27 cellular contexts compared by ENCODE assay signal in genomic region chr12:3757261-3757660, GRCh38. TPM values are rescaled to one million over a fixed set of nuclear protein-coding genes. Genes with fewer than 3 reads are reported as not detected.
A peak's percentile ranks its signal among the peaks of the same experiment; 100 is the strongest.
DNase-seq lines count a peak whose midpoint lies in the region; ATAC-seq, FAIRE-seq and TF ChIP-seq lines count a peak whose summit lies in the region.
"Had no signal": no experiment of that assay in that cellular context is flagged by ENCODE, and none has a peak within 500 bp of the region (broad histone marks: within the 10 kb centered on the region; RNA-seq: fewer than 3 reads in every experiment).

No MANE protein-coding gene starts in this region.

- no peaks in the 10 kb centered on the region for H3K27me3 ChIP-seq in CD4-positive, alpha-beta T cell (ENCODE audit: control insufficient read depth, insufficient read depth, low read length)
- H3K27me3 ChIP-seq in HepG2 (ENCODE audit: control insufficient read depth in 1 of 2, insufficient read depth in 2 of 2, low read length in 2 of 2): no peaks in the 10 kb centered on the region
- H3K27me3 ChIP-seq: testis had no signal

- no peak for TF ChIP-seq POLR2A in HepG2 (IDR thresholded peaks at IDR 0.05; ENCODE audit: insufficient read depth in 1 of 2, low read depth in 2 of 2, low read length in 2 of 2)

- H3K4me3 ChIP-seq in HepG2 (replicated peaks in 1 of 3; ENCODE audit: insufficient read depth in 1 of 3, low read depth in 2 of 3, low read length in 3 of 3): no peak overlapping the region
- H3K4me3 ChIP-seq: esophagus squamous epithelium, gastroesophageal sphincter, SJSA1, testis had no signal

- H3K27ac ChIP-seq in CD4-positive, alpha-beta T cell (ENCODE audit: low read depth, low read length): no peak overlapping the region
- peak overlapping the region; percentile 80 for H3K27ac ChIP-seq in VCaP
- H3K27ac ChIP-seq in HepG2 (ENCODE audit: extremely low read length, insufficient read depth, low read length): no peak overlapping the region
- H3K27ac ChIP-seq: gastroesophageal sphincter, SJSA1, testis had no signal

- H3K27me3 Mint-ChIP-seq in CD4-positive, alpha-beta T cell: no peaks in the 10 kb centered on the region
- H3K27me3 Mint-ChIP-seq: activated CD4-positive, alpha-beta T cell treated with anti-CD3 and anti-CD28 coated beads, Interleukin-2, amount 10 ng/mL, durations not matched to agents 24 days and 14 days; activated CD8-positive, alpha-beta memory T cell treated with anti-CD3 and anti-CD28 coated beads, Interleukin-2, amount 10 ng/mL, durations not matched to agents 7 days and 5 days; activated naive CD8-positive, alpha-beta T cell had no signal

- CTCF ChIA-PET in CD4-positive, alpha-beta T cell (lab: Charles Lee): no interaction called here
- CTCF ChIA-PET in HepG2 (lab: Yijun Ruan, JAX; ENCODE audit: low intra/inter-chr PET ratio, low total read pairs): no interaction called here

- H3K4me3 Mint-ChIP-seq in CD4-positive, alpha-beta T cell: no peak overlapping the region
- H3K4me3 Mint-ChIP-seq: activated CD4-positive, alpha-beta T cell treated with anti-CD3 and anti-CD28 coated beads, Interleukin-2, amount 10 ng/mL, durations not matched to agents 24 days and 14 days; activated CD8-positive, alpha-beta memory T cell treated with anti-CD3 and anti-CD28 coated beads, Interleukin-2, amount 10 ng/mL, durations not matched to agents 7 days and 5 days; activated naive CD8-positive, alpha-beta T cell; H9; nephron had no signal

- in situ Hi-C loops in HepG2 (cut with HindIII; ENCODE audit: extremely low pct_ligation_motif_present, low pct_unique_long_range_greater_than_20kb): no loop called here

- H3K9me3 Mint-ChIP-seq in CD4-positive, alpha-beta T cell: no peaks in the 10 kb centered on the region
- H3K9me3 Mint-ChIP-seq: activated CD4-positive, alpha-beta T cell treated with anti-CD3 and anti-CD28 coated beads, Interleukin-2, amount 10 ng/mL, durations not matched to agents 24 days and 14 days; nephron had no signal

- 0% methylated on average over 2 of the region's 2 CpGs for WGBS in HepG2 (ENCODE audit: low lambda C conversion rate)

- no peak for TF ChIP-seq CTCF in CD4-positive, alpha-beta T cell (IDR thresholded peaks at IDR 0.05)
- TF ChIP-seq CTCF in VCaP (conservative IDR thresholded peaks at IDR 0.05) (no peak), HepG2 (CRISPR knock-in tag; IDR thresholded peaks at IDR 0.05) (no peak), omental fat pad (IDR thresholded peaks at IDR 0.05) (no peak)

- TF ChIP-seq EP300 in HepG2 (IDR thresholded peaks at IDR 0.05; ENCODE audit: low read depth in 2 of 2, low read length in 2 of 2) (no peak), HepG2 (CRISPR knock-in tag; IDR thresholded peaks at IDR 0.05; ENCODE audit: borderline replicate concordance) (no peak)

- no peak for TF ChIP-seq RAD21 in HepG2 (CRISPR knock-in tag; IDR thresholded peaks at IDR 0.05)

- no peak for ATAC-seq in CD4-positive, alpha-beta T cell (ENCODE audit: poor library complexity)
- ATAC-seq in HepG2 (peak; percentile 90), omental fat pad (ENCODE audit: low FRiP score) (no peak), GM21576 (IDR thresholded peaks at IDR 0.05; ENCODE audit: unreplicated experiment) (no peak)
- ATAC-seq: activated CD8-positive, alpha-beta memory T cell treated with anti-CD3 and anti-CD28 coated beads, Interleukin-2, amount 10 ng/mL, durations not matched to agents 7 days and 5 days; gastroesophageal sphincter; Panc1 had no signal

- peak overlapping the region; percentile 18 for H3K27ac Mint-ChIP-seq in CD4-positive, alpha-beta T cell
- H3K27ac Mint-ChIP-seq: activated CD4-positive, alpha-beta T cell treated with anti-CD3 and anti-CD28 coated beads, Interleukin-2, amount 10 ng/mL, durations not matched to agents 24 days and 14 days; activated CD8-positive, alpha-beta memory T cell treated with anti-CD3 and anti-CD28 coated beads, Interleukin-2, amount 10 ng/mL, durations not matched to agents 7 days and 5 days; activated naive CD8-positive, alpha-beta T cell; H9; nephron had no signal

- H3K4me1 Mint-ChIP-seq in CD4-positive, alpha-beta T cell (ENCODE audit: low read depth): peaks cover 33% of the 10 kb centered on the region

- peaks cover 3% of the 10 kb centered on the region for H3K36me3 Mint-ChIP-seq in CD4-positive, alpha-beta T cell (ENCODE audit: low read depth)

- peaks cover 14% of the 10 kb centered on the region for H3K4me1 ChIP-seq in HepG2 (ENCODE audit: insufficient read depth, low read length)

- no peak for DNase-seq in CD4-positive, alpha-beta T cell
- peak; percentile 99 for DNase-seq in DMS53 treated with DMSO at 0.1 percent for 48 hours (lab: John Stamatoyannopoulos, UW; ENCODE audit: unreplicated experiment)
- peak; percentile 10 for DNase-seq in HepG2 (ENCODE audit: low spot score)
- no peak for DNase-seq in HUDEP-2 (lab: John Stamatoyannopoulos, UW; ENCODE audit: unreplicated experiment in 76 of 76)
- DNase-seq in occipital lobe (lab: John Stamatoyannopoulos, UW): no peak
- no peak for DNase-seq in omental fat pad (ENCODE audit: low spot score)
- DNase-seq: activated CD8-positive, alpha-beta memory T cell treated with anti-CD3 and anti-CD28 coated beads, Interleukin-2, amount 10 ng/mL, durations not matched to agents 7 days and 5 days; C1 segment of cervical spinal cord; cerebellar nuclear complex; effector CD4-positive, alpha-beta T cell; esophagus squamous epithelium; H9; KBM-7; kidney glomerular epithelial cell; NCI-H187 treated with DMSO at 0.1 percent for 48 hours; NCI-H446; testis had no signal

- no peak overlapping the region for H3K4me2 ChIP-seq in HepG2 (ENCODE audit: low read depth, low read length)

- intact Hi-C loops in CD4-positive, alpha-beta T cell (cut with DNase I, micrococcal nuclease): loop anchor here in 1 of 2 experiments (10.0 kb wide), 4 partner anchors 208 to 788 kb away; partner anchors contain the start of gene TIGAR
- intact Hi-C loops in HepG2 (cut with micrococcal nuclease; ENCODE audit: unreplicated experiment): no loop called here

- POLR2A ChIA-PET in CD4-positive, alpha-beta T cell (lab: Charles Lee): interaction anchor here (0.5 kb wide), 1 partner anchor 116 kb away, joined by 3 read pairs; the partner anchor contains the start of gene PARP11
- POLR2A ChIA-PET in HepG2 (lab: Yijun Ruan, JAX): no interaction called here

- H2AFZ ChIP-seq in HepG2 (ENCODE audit: low read length): no peak overlapping the region

- H4K20me1 ChIP-seq in HepG2 (ENCODE audit: insufficient read depth, low read length): no peaks in the 10 kb centered on the region

- H3K36me3 ChIP-seq in HepG2 (replicated peaks in 1 of 2; ENCODE audit: control insufficient read depth in 1 of 2, insufficient read depth in 2 of 2, low read length in 2 of 2): no peaks in the 10 kb centered on the region
- H3K36me3 ChIP-seq: esophagus squamous epithelium, gastroesophageal sphincter, SJSA1 had no signal

- no peak overlapping the region for H3K9ac ChIP-seq in HepG2 (ENCODE audit: insufficient read depth, low read depth, low read length)

- no peaks in the 10 kb centered on the region for H3K79me2 ChIP-seq in HepG2 (ENCODE audit: insufficient read depth, low read length)

- FAIRE-seq in HepG2 (lab: Jason Lieb, UNC): peak; percentile 54
- FAIRE-seq: astrocyte, G401.6 had no signal

- no peaks in the 10 kb centered on the region for H3K9me3 ChIP-seq in CD4-positive, alpha-beta T cell (ENCODE audit: control insufficient read depth, low read length)
- H3K9me3 ChIP-seq in HepG2 (ENCODE audit: low read length): no peaks in the 10 kb centered on the region
- H3K9me3 ChIP-seq: esophagus squamous epithelium, gastroesophageal sphincter, testis had no signal

- BruUV-seq in HepG2 (replicated peaks; lab: Mats Ljungman, UMichigan): no TSS peak

TF ChIP-seq in HepG2, 621 proteins besides CTCF, POLR2A, EP300 and RAD21 (continues in another document):
- TF ChIP-seq DBP (CRISPR knock-in tag; IDR thresholded peaks at IDR 0.05; ENCODE audit: not compliant biosample characterization) (no peak), LCORL (IDR thresholded peaks at IDR 0.05) (no peak), LCORL (CRISPR knock-in tag; IDR thresholded peaks at IDR 0.05) (peak; percentile 48; the same call in 1 of the 2 replicates), ZNF703 (CRISPR knock-in tag; IDR thresholded peaks at IDR 0.05; ENCODE audit: borderline replicate concordance) (no peak), RFXANK (CRISPR knock-in tag; IDR thresholded peaks at IDR 0.05) (no peak)

RNA-seq across cellular contexts. Expression of gene CRACR2A, which starts 4.4 kb away (rescaled TPM):
- 10 to 100 TPM; 23.5 to 27.5 TPM for total RNA-seq in CD4-positive, alpha-beta T cell
- total RNA-seq in HepG2 (2016; rRNA removed; fragmentation: Illumina TruSeq; extraction: Trizol): 0.20 TPM in 1 of 2 replicates, not detected in the other
- not detected in 2 replicates for total RNA-seq in HepG2 (2016; cell fraction: cytosol; rRNA removed; fragmentation: Illumina TruSeq; extraction: Trizol; ENCODE audit: low read depth)
- 0.09 and 0.12 TPM in 2 replicates for total RNA-seq in HepG2 (2016; cell fraction: insoluble cytoplasmic fraction; rRNA removed; fragmentation: Illumina TruSeq; extraction: Trizol)
- not detected in 2 replicates for total RNA-seq in HepG2 (2016; cell fraction: membrane; rRNA removed; fragmentation: Illumina TruSeq; extraction: Trizol)
- total RNA-seq in HepG2 (2016; cell fraction: nucleus; rRNA removed; fragmentation: Illumina TruSeq; extraction: Trizol): 0.40 and 0.47 TPM in 2 replicates
- polyA plus RNA-seq in HepG2 (2011; rRNA removed): 0.09 and 0.16 TPM in 2 replicates
- polyA plus RNA-seq in HepG2 (2011; cell fraction: cytosol; rRNA removed): 0.03 and 0.04 TPM in 2 replicates
- 0.17 and 0.29 TPM in 2 replicates for polyA plus RNA-seq in HepG2 (2011; cell fraction: nucleus; rRNA removed)
- 0.19 and 0.21 TPM in 2 replicates for polyA plus RNA-seq in HepG2 (2012)
- not detected in 2 replicates for polyA plus RNA-seq in HepG2 (2016; cell fraction: cytosol; fragmentation: Illumina TruSeq; extraction: Trizol; ENCODE audit: low read depth)
- polyA plus RNA-seq in HepG2 (2016; cell fraction: insoluble cytoplasmic fraction; fragmentation: Illumina TruSeq; extraction: Trizol; ENCODE audit: low read depth): not detected in 2 replicates
- not detected in 2 replicates for polyA plus RNA-seq in HepG2 (2016; cell fraction: membrane; fragmentation: Illumina TruSeq; extraction: Trizol; ENCODE audit: low read depth)
- 0.55 TPM in 1 of 2 replicates, not detected in the other for polyA plus RNA-seq in HepG2 (2016; cell fraction: nucleus; fragmentation: Illumina TruSeq; extraction: Trizol; ENCODE audit: insufficient read depth, low read depth)
- 0.10 TPM in 1 of 2 replicates, not detected in the other for polyA minus RNA-seq in HepG2 (2011; rRNA and poly(A)+ RNA removed; ENCODE audit: low replicate concordance)
- not detected in 2 replicates for polyA minus RNA-seq in HepG2 (2011; cell fraction: cytosol; rRNA and poly(A)+ RNA removed)
- 0.64 and 0.75 TPM in 2 replicates for polyA minus RNA-seq in HepG2 (2011; cell fraction: nucleus; rRNA and poly(A)+ RNA removed)
- 1.1 TPM for total RNA-seq in occipital lobe
- total RNA-seq in omental fat pad: 10 to 100 TPM in 1 of 4 donors, 1 to 10 TPM in 3; 2.2 to 11.8 (median 5.0) TPM

Comparison
In these comparisons a context has a peak if more than half of its experiments do, and no peak if none do; other contexts are left out.
1. DNase-seq: peak in DMS53 treated with DMSO at 0.1 percent for 48 hours (single experiment) and HepG2 (single experiment); none in CD4-positive, alpha-beta T cell (0 of 10), HUDEP-2 (0 of 76), occipital lobe (single experiment) and omental fat pad (single experiment).